2 cellular contexts compared by ENCODE assay signal in the genomic region with DNA sequence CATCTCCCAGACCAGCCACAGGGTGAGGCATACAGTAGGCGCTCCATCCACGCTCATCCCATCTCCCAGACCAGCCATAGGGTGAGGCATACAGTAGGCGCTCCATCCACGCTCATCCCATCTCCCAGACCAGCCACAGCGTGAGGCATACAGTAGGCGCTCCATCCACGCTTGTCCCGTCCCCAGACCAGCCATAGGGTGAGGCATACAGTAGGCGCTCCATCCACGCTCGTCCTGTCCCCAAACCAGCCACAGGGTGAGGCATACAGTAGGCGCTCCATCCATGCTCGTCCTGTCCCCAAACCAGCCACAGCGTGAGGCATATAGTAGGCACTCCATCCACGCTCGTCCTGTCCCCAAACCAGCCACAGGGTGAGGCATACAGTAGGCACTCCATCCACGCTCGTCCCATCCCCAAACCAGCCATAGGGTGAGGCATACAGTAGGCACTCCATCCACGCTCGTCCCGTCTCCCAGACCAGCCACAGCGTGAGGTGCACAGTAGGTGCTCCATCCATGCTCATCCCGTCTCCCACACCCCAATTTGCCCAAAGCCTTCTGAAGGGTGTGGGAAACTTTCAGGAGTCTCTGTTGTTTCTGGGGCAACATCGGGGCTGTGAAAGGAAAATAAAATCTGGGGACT.
TF ChIP-seq lines count a peak whose summit lies in the region.

No MANE protein-coding gene starts in this region.

TF ChIP-seq in HEK293, 187 proteins besides CTCF, POLR2A, EP300 and RAD21:
- peak; percentile 38; the same call in 1 of the 2 replicates for TF ChIP-seq ZBTB8A (tag by site-specific recombination; IDR thresholded peaks at IDR 0.05)

TF ChIP-seq in K562, 482 proteins besides CTCF, POLR2A, EP300 and RAD21:
- TF ChIP-seq ZFP36 (IDR thresholded peaks at IDR 0.05; ENCODE audit: low read depth, low read length, partially characterized antibody) (peak; percentile 7), ZKSCAN8 (CRISPR knock-in tag; IDR thresholded peaks at IDR 0.05) (peak; percentile 98)
